Comparison of ENCODE assay signal across 8 cellular contexts in the genomic region with DNA sequence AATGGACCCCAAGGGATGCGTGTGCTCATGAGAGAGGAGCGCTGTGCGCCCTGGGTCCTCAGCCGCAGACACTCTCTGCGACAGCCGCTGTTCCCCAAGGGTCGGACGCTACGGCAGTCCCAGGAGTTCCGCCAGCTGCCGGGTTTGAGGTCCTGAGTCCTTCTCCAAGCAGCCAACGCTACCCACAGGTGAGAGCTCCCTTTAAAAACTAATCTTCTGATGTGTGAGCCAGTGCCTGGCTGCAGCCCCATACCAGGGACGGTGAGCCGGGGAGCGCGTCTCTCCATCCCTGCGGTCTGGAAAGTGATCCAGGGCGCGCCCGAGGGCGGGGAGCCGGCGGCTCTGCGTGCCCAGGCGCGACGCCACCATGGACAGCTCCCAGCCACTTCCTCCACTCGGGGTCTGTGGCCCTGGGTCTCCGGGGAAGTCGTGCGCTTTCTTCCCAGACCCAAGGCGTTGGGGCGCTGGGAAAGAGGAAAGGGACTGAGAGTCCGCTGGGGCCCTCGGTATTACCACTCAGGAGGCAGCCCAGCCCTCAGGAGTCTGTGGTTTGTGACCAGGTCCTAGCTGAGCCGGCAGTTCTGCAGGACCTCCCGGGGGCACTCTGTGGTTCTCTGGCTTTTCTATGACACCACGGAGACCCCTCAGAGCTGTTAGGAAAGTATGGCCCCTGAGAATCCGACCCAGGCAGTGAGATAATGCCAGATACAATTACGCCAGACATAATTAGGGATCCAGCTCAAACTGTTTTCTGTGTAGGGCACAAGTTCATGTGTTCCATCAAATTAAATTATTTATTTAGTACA. TPM values are rescaled to one million over a fixed set of nuclear protein-coding genes. Genes with fewer than 3 reads are reported as not detected.
DNase-seq lines count a peak whose midpoint lies in the region; ATAC-seq, FAIRE-seq and TF ChIP-seq lines count a peak whose summit lies in the region.

No MANE protein-coding gene starts in this region.

- no peak for FAIRE-seq in small intestine (lab: Jason Lieb, UNC)

- H3K27me3 ChIP-seq in left ventricle myocardium inferior (ENCODE audit: low read depth) (peaks cover 82% of the 10 kb centered on the region), small intestine (ENCODE audit: control insufficient read depth in 2 of 2, insufficient read depth in 2 of 2, low read length in 2 of 2) (peaks cover 11 to 17% of the 10 kb centered on the region in 2 donors)

- peaks cover 3% of the 10 kb centered on the region for H3K4me1 Mint-ChIP-seq in activated T-helper 17 cell treated with anti-CD3 and anti-CD28 coated beads, Interleukin-2, amount 50 U/mL, for 72 hours

- peaks cover 33% of the 10 kb centered on the region for H3K27me3 Mint-ChIP-seq in activated T-helper 17 cell treated with anti-CD3 and anti-CD28 coated beads, Interleukin-2, amount 50 U/mL, for 72 hours

- H3K4me3 ChIP-seq in left ventricle myocardium inferior (peak overlapping the region; percentile 70), small intestine (ENCODE audit: low read depth in 1 of 2, low read length in 2 of 2) (no peak overlapping the region)

- peak; percentile 50 for DNase-seq in stimulated activated CD4-positive, alpha-beta T cell treated with anti-CD3 and anti-CD28 coated beads, Interleukin-15, amount 100 ng/mL, for 24 hours
- DNase-seq in stimulated activated CD4-positive, alpha-beta T cell treated with anti-CD3 and anti-CD28 coated beads, Interleukin-2, amount 100 ng/mL, for 48 hours, result no peak
- DNase-seq in left ventricle myocardium inferior (peak; percentile 53), small intestine (peak; percentile 39), posterior vena cava (ENCODE audit: low spot score) (no peak)

- H3K9me3 ChIP-seq in left ventricle myocardium inferior (replicated peaks) (no peaks in the 10 kb centered on the region), small intestine (ENCODE audit: control insufficient read depth, low read depth) (no peaks in the 10 kb centered on the region)

- intact Hi-C loops in left ventricle myocardium inferior (cut with micrococcal nuclease), result no loop called here
- intact Hi-C loops in posterior vena cava (cut with DNase I), result no loop called here

- H3K9me3 Mint-ChIP-seq in activated T-helper 17 cell treated with anti-CD3 and anti-CD28 coated beads, Interleukin-2, amount 50 U/mL, for 72 hours, result no peaks in the 10 kb centered on the region

- ATAC-seq in activated T-helper 17 cell treated with anti-CD3 and anti-CD28 coated beads, Interleukin-2, amount 50 U/mL, for 72 hours (replicated peaks), result no peak
- ATAC-seq in GM19467 (IDR thresholded peaks at IDR 0.05; ENCODE audit: unreplicated experiment) (no peak), HG03439 (IDR thresholded peaks at IDR 0.05; ENCODE audit: unreplicated experiment) (no peak)

- 6 to 7% (median 6%) methylated on average over 39 to 40 of the region's 40 CpGs for WGBS in small intestine, 3 donors

- no peaks in the 10 kb centered on the region for H3K36me3 Mint-ChIP-seq in activated T-helper 17 cell treated with anti-CD3 and anti-CD28 coated beads, Interleukin-2, amount 50 U/mL, for 72 hours (ENCODE audit: low read depth)

- peak overlapping the region; percentile 60 for H3K4me3 Mint-ChIP-seq in activated T-helper 17 cell treated with anti-CD3 and anti-CD28 coated beads, Interleukin-2, amount 50 U/mL, for 72 hours

- no peak for TF ChIP-seq CTCF in left ventricle myocardium inferior (IDR thresholded peaks at IDR 0.05; ENCODE audit: borderline replicate concordance)

- H3K27ac ChIP-seq in left ventricle myocardium inferior (replicated peaks), result no peak overlapping the region
- H3K27ac ChIP-seq in small intestine (ENCODE audit: low read depth in 1 of 2, low read length in 1 of 2), result no peak overlapping the region

- H3K36me3 ChIP-seq in left ventricle myocardium inferior (no peaks in the 10 kb centered on the region), small intestine (ENCODE audit: control insufficient read depth in 2 of 2, insufficient read depth in 2 of 2, low read length in 2 of 2) (no peaks in the 10 kb centered on the region)

- H3K4me1 ChIP-seq in left ventricle myocardium inferior, result peaks cover 44% of the 10 kb centered on the region
- H3K4me1 ChIP-seq in small intestine (ENCODE audit: control insufficient read depth in 2 of 2, insufficient read depth in 1 of 2, low read depth in 1 of 2, low read length in 1 of 2), result peaks cover 2 to 3% of the 10 kb centered on the region in 2 donors

- no peak overlapping the region for H3K27ac Mint-ChIP-seq in activated T-helper 17 cell treated with anti-CD3 and anti-CD28 coated beads, Interleukin-2, amount 50 U/mL, for 72 hours

RNA-seq across cellular contexts. Expression of a gene that starts 1.4 kb away (rescaled TPM):
- total RNA-seq in activated T-helper 17 cell treated with anti-CD3 and anti-CD28 coated beads, Interleukin-2, amount 50 U/mL, for 72 hours, result under 1 TPM; 0.04 to 0.05 TPM
- total RNA-seq in left ventricle myocardium inferior (0.44 TPM), posterior vena cava (under 1 TPM; 0.14 to 0.62 TPM)
- polyA plus RNA-seq in small intestine, result 1 to 10 TPM in 1 of 3 donors, under 1 TPM in 2; 0.27 to 1.4 (median 0.89) TPM

Comparison
In these comparisons a context has a peak if more than half of its experiments do, and no peak if none do; other contexts are left out.
1. DNase-seq: peak in stimulated activated CD4-positive, alpha-beta T cell treated with anti-CD3 and anti-CD28 coated beads, Interleukin-15, amount 100 ng/mL, for 24 hours (single experiment), left ventricle myocardium inferior (single experiment) and small intestine (single experiment); none in stimulated activated CD4-positive, alpha-beta T cell treated with anti-CD3 and anti-CD28 coated beads, Interleukin-2, amount 100 ng/mL, for 48 hours (0 of 2) and posterior vena cava (single experiment).